ENCODE assay signal across 20 cellular contexts in genomic region chr2:86160156-86160952, GRCh38. TPM values are rescaled to one million over a fixed set of nuclear protein-coding genes. Genes with fewer than 3 reads are reported as not detected.
DNase-seq lines count a peak whose midpoint lies in the region; ATAC-seq, FAIRE-seq and TF ChIP-seq lines count a peak whose summit lies in the region.
"Had no signal": no experiment of that assay in that cellular context is flagged by ENCODE, and none has a peak within 500 bp of the region (broad histone marks: within the 10 kb centered on the region; RNA-seq: fewer than 3 reads in every experiment).

No MANE protein-coding gene starts in this region.

- no peak for FAIRE-seq in HepG2 (lab: Jason Lieb, UNC)
- FAIRE-seq: A204.1, H1, HTR-8/SVneo, RCC 7860 had no signal

- H3K4me1 Mint-ChIP-seq in activated T-cell treated with anti-CD3 and anti-CD28 coated beads, Interleukin-2, amount 50 U/mL, for 24 hours (ENCODE audit: low read depth) = no peaks in the 10 kb centered on the region
- no peaks in the 10 kb centered on the region for H3K4me1 Mint-ChIP-seq in stimulated activated naive B cell treated with anti-CD40 and anti-IgM and Interleukin-4, amounts not matched to agents 10 μg/mL and 1 μg/mL and 100 μg/mL, for 72 hours

- H3K9me3 ChIP-seq in HepG2 (ENCODE audit: low read length) = no peaks in the 10 kb centered on the region
- no peaks in the 10 kb centered on the region for H3K9me3 ChIP-seq in adrenal gland (replicated peaks in 1 of 3)

- H3K27ac ChIP-seq in HepG2 (ENCODE audit: extremely low read length, insufficient read depth, low read length) = no peak overlapping the region
- H3K27ac ChIP-seq in adrenal gland = no peak overlapping the region

- H3K79me2 ChIP-seq in HepG2 (ENCODE audit: insufficient read depth, low read length) = no peaks in the 10 kb centered on the region

- no peak for DNase-seq in activated T-cell treated with anti-CD3 and anti-CD28 coated beads, Interleukin-2, amount 50 U/mL, for 24 hours
- DNase-seq in activated T-cell treated with anti-CD3 and anti-CD28 coated beads for 4 hours (no peak), astrocyte of the hippocampus (ENCODE audit: low read depth, low spot score) (peak; percentile 37), HepG2 (ENCODE audit: low spot score) (no peak), adrenal gland (no peak), NCI-H2107 treated with DMSO at 0.1 percent for 48 hours (lab: John Stamatoyannopoulos, UW; ENCODE audit: unreplicated experiment) (no peak)
- no peak for DNase-seq in stimulated activated naive B cell treated with anti-CD40 and anti-IgM and Interleukin-4, amounts not matched to agents 10 μg/mL and 1 μg/mL and 100 μg/mL, for 72 hours
- no peak for DNase-seq in activated CD4-positive, CD25-positive, alpha-beta regulatory T cell treated with anti-CD3 and anti-CD28 coated beads, Interleukin-2, amount 50 U/mL, for 72 hours
- DNase-seq: CD4-positive, CD25-positive, alpha-beta regulatory T cell; EL; Karpas-422; NCI-H1694 treated with DMSO at 0.1 percent for 48 hours; NCI-H446 treated with DMSO at 0.1 percent for 48 hours; NCI-H526 treated with DMSO at 0.1 percent for 48 hours; OCI-M1 had no signal

- peak overlapping the region; percentile 16 for H3K27ac Mint-ChIP-seq in activated T-cell treated with anti-CD3 and anti-CD28 coated beads, Interleukin-2, amount 50 U/mL, for 24 hours
- peak overlapping the region; percentile 9 for H3K27ac Mint-ChIP-seq in stimulated activated naive B cell treated with anti-CD40 and anti-IgM and Interleukin-4, amounts not matched to agents 10 μg/mL and 1 μg/mL and 100 μg/mL, for 72 hours

- POLR2A ChIA-PET in HepG2 (lab: Yijun Ruan, JAX) = no interaction called here

- over 99% methylated on average over 6 of the region's 6 CpGs for WGBS in HepG2 (ENCODE audit: low lambda C conversion rate)
- WGBS in adrenal gland, 4 donors = 87 to 94% (median 87%) methylated on average over 6 of the region's 6 CpGs

- H3K27me3 Mint-ChIP-seq in activated T-cell treated with anti-CD3 and anti-CD28 coated beads, Interleukin-2, amount 50 U/mL, for 24 hours = no peaks in the 10 kb centered on the region
- no peaks in the 10 kb centered on the region for H3K27me3 Mint-ChIP-seq in stimulated activated naive B cell treated with anti-CD40 and anti-IgM and Interleukin-4, amounts not matched to agents 10 μg/mL and 1 μg/mL and 100 μg/mL, for 72 hours
- H3K27me3 Mint-ChIP-seq: CD4-positive, CD25-positive, alpha-beta regulatory T cell had no signal

- no peaks in the 10 kb centered on the region for H4K20me1 ChIP-seq in HepG2 (ENCODE audit: insufficient read depth, low read length)

- no peak for TF ChIP-seq RAD21 in HepG2 (CRISPR knock-in tag; IDR thresholded peaks at IDR 0.05)

- in situ Hi-C loops in HepG2 (cut with HindIII; ENCODE audit: extremely low pct_ligation_motif_present, low pct_unique_long_range_greater_than_20kb) = no loop called here

- CTCF ChIA-PET in HepG2 (lab: Yijun Ruan, JAX; ENCODE audit: low intra/inter-chr PET ratio, low total read pairs) = no interaction called here

- H3K9me3 Mint-ChIP-seq in activated T-cell treated with anti-CD3 and anti-CD28 coated beads, Interleukin-2, amount 50 U/mL, for 24 hours = no peaks in the 10 kb centered on the region
- no peaks in the 10 kb centered on the region for H3K9me3 Mint-ChIP-seq in stimulated activated naive B cell treated with anti-CD40 and anti-IgM and Interleukin-4, amounts not matched to agents 10 μg/mL and 1 μg/mL and 100 μg/mL, for 72 hours
- H3K9me3 Mint-ChIP-seq: CD4-positive, CD25-positive, alpha-beta regulatory T cell had no signal

- H3K4me3 Mint-ChIP-seq in activated T-cell treated with anti-CD3 and anti-CD28 coated beads, Interleukin-2, amount 50 U/mL, for 24 hours = no peak overlapping the region
- H3K4me3 Mint-ChIP-seq in stimulated activated naive B cell treated with anti-CD40 and anti-IgM and Interleukin-4, amounts not matched to agents 10 μg/mL and 1 μg/mL and 100 μg/mL, for 72 hours = no peak overlapping the region
- H3K4me3 Mint-ChIP-seq: CD4-positive, CD25-positive, alpha-beta regulatory T cell had no signal

- no peaks in the 10 kb centered on the region for H3K4me1 ChIP-seq in HepG2 (ENCODE audit: insufficient read depth, low read length)
- H3K4me1 ChIP-seq in adrenal gland (replicated peaks in 1 of 2) = peaks cover 0 to 4% of the 10 kb centered on the region in 2 donors

- no peak overlapping the region for H3K4me2 ChIP-seq in HepG2 (ENCODE audit: low read depth, low read length)

- TF ChIP-seq CTCF in HepG2 (CRISPR knock-in tag; IDR thresholded peaks at IDR 0.05) = no peak
- no peak for TF ChIP-seq CTCF in adrenal gland (IDR thresholded peaks at IDR 0.05)

- H3K36me3 Mint-ChIP-seq in activated T-cell treated with anti-CD3 and anti-CD28 coated beads, Interleukin-2, amount 50 U/mL, for 24 hours (ENCODE audit: low read depth) = peaks cover 91% of the 10 kb centered on the region
- H3K36me3 Mint-ChIP-seq in stimulated activated naive B cell treated with anti-CD40 and anti-IgM and Interleukin-4, amounts not matched to agents 10 μg/mL and 1 μg/mL and 100 μg/mL, for 72 hours = peaks cover 28 to 48% of the 10 kb centered on the region in 2 donors

- TF ChIP-seq EP300 in HepG2 (IDR thresholded peaks at IDR 0.05; ENCODE audit: low read depth in 2 of 2, low read length in 2 of 2) (no peak), HepG2 (CRISPR knock-in tag; IDR thresholded peaks at IDR 0.05; ENCODE audit: borderline replicate concordance) (no peak)

- no peak overlapping the region for H3K9ac ChIP-seq in HepG2 (ENCODE audit: insufficient read depth, low read depth, low read length)

- peaks cover 32 to 81% of the 10 kb centered on the region in 2 experiments for H3K36me3 ChIP-seq in HepG2 (replicated peaks in 1 of 2; ENCODE audit: control insufficient read depth in 1 of 2, insufficient read depth in 2 of 2, low read length in 2 of 2)
- H3K36me3 ChIP-seq in adrenal gland (replicated peaks in 1 of 2) = peaks cover 0 to 91% of the 10 kb centered on the region in 2 donors

- BruUV-seq in HepG2 (replicated peaks; lab: Mats Ljungman, UMichigan) = no TSS peak

- intact Hi-C loops in HepG2 (cut with micrococcal nuclease; ENCODE audit: unreplicated experiment) = no loop called here
- intact Hi-C loops in adrenal gland (cut with DNase I) = no loop called here

- H2AFZ ChIP-seq in HepG2 (ENCODE audit: low read length) = no peak overlapping the region

- no peak overlapping the region for H3K4me3 ChIP-seq in HepG2 (replicated peaks in 1 of 3; ENCODE audit: insufficient read depth in 1 of 3, low read depth in 2 of 3, low read length in 3 of 3)
- H3K4me3 ChIP-seq in adrenal gland = no peak overlapping the region

- TF ChIP-seq POLR2A in HepG2 (IDR thresholded peaks at IDR 0.05; ENCODE audit: insufficient read depth in 1 of 2, low read depth in 2 of 2, low read length in 2 of 2) (no peak), adrenal gland (IDR thresholded peaks at IDR 0.05) (no peak)

- H3K27me3 ChIP-seq in HepG2 (ENCODE audit: control insufficient read depth in 1 of 2, insufficient read depth in 2 of 2, low read length in 2 of 2) (no peaks in the 10 kb centered on the region), adrenal gland (no peaks in the 10 kb centered on the region)

- no peak for ATAC-seq in HepG2
- no peak for ATAC-seq in stimulated activated naive B cell treated with anti-CD40 and anti-IgM and Interleukin-4, amounts not matched to agents 10 μg/mL and 1 μg/mL and 100 μg/mL, for 72 hours (replicated peaks)
- ATAC-seq: HCT116 had no signal

RNA-seq across cellular contexts. Expression of gene IMMT, which starts 34.9 kb away (rescaled TPM):
- total RNA-seq in HepG2 (2016; rRNA removed; fragmentation: Illumina TruSeq; extraction: Trizol) = 119 and 174 TPM in 2 replicates
- 15.3 and 18.4 TPM in 2 replicates for total RNA-seq in HepG2 (2016; cell fraction: cytosol; rRNA removed; fragmentation: Illumina TruSeq; extraction: Trizol; ENCODE audit: low read depth)
- total RNA-seq in HepG2 (2016; cell fraction: insoluble cytoplasmic fraction; rRNA removed; fragmentation: Illumina TruSeq; extraction: Trizol) = 120 and 173 TPM in 2 replicates
- 33.8 and 38.5 TPM in 2 replicates for total RNA-seq in HepG2 (2016; cell fraction: membrane; rRNA removed; fragmentation: Illumina TruSeq; extraction: Trizol)
- 77.7 and 86.2 TPM in 2 replicates for total RNA-seq in HepG2 (2016; cell fraction: nucleus; rRNA removed; fragmentation: Illumina TruSeq; extraction: Trizol)
- polyA plus RNA-seq in HepG2 (2011; rRNA removed) = 52.3 and 63.5 TPM in 2 replicates
- 44.9 and 51.8 TPM in 2 replicates for polyA plus RNA-seq in HepG2 (2011; cell fraction: cytosol; rRNA removed)
- 33.6 and 36.1 TPM in 2 replicates for polyA plus RNA-seq in HepG2 (2011; cell fraction: nucleus; rRNA removed)
- polyA plus RNA-seq in HepG2 (2012) = 82.6 and 99.8 TPM in 2 replicates
- 12.7 and 14.4 TPM in 2 replicates for polyA plus RNA-seq in HepG2 (2016; cell fraction: cytosol; fragmentation: Illumina TruSeq; extraction: Trizol; ENCODE audit: low read depth)
- polyA plus RNA-seq in HepG2 (2016; cell fraction: insoluble cytoplasmic fraction; fragmentation: Illumina TruSeq; extraction: Trizol; ENCODE audit: low read depth) = 192 and 195 TPM in 2 replicates
- 23.3 and 29.6 TPM in 2 replicates for polyA plus RNA-seq in HepG2 (2016; cell fraction: membrane; fragmentation: Illumina TruSeq; extraction: Trizol; ENCODE audit: low read depth)
- polyA plus RNA-seq in HepG2 (2016; cell fraction: nucleus; fragmentation: Illumina TruSeq; extraction: Trizol; ENCODE audit: insufficient read depth, low read depth) = 110 TPM in 2 replicates
- 58.1 and 76.7 TPM in 2 replicates for polyA minus RNA-seq in HepG2 (2011; rRNA and poly(A)+ RNA removed; ENCODE audit: low replicate concordance)
- polyA minus RNA-seq in HepG2 (2011; cell fraction: cytosol; rRNA and poly(A)+ RNA removed) = 66.1 and 82.3 TPM in 2 replicates
- polyA minus RNA-seq in HepG2 (2011; cell fraction: nucleus; rRNA and poly(A)+ RNA removed) = 88.0 and 90.4 TPM in 2 replicates
- 100 to 1,000 TPM in 6 of 8 donors, 10 to 100 TPM in 2; 94.6 to 161 (median 130) TPM for total RNA-seq in adrenal gland
- 100 to 1,000 TPM in 1 of 3 donors, 10 to 100 TPM in 2; 32.2 to 192 (median 41.4) TPM for polyA plus RNA-seq in adrenal gland

RNA-seq across cellular contexts. Expression of gene MRPL35, which starts 38.9 kb away (rescaled TPM):
- total RNA-seq in HepG2 (2016; rRNA removed; fragmentation: Illumina TruSeq; extraction: Trizol) (97.1 and 152 TPM in 2 replicates), adrenal gland (10 to 100 TPM; 33.3 to 43.4 (median 41.9) TPM)
- 25.4 and 27.6 TPM in 2 replicates for total RNA-seq in HepG2 (2016; cell fraction: cytosol; rRNA removed; fragmentation: Illumina TruSeq; extraction: Trizol; ENCODE audit: low read depth)
- total RNA-seq in HepG2 (2016; cell fraction: insoluble cytoplasmic fraction; rRNA removed; fragmentation: Illumina TruSeq; extraction: Trizol) = 97.8 and 161 TPM in 2 replicates
- 21.6 and 28.9 TPM in 2 replicates for total RNA-seq in HepG2 (2016; cell fraction: membrane; rRNA removed; fragmentation: Illumina TruSeq; extraction: Trizol)
- total RNA-seq in HepG2 (2016; cell fraction: nucleus; rRNA removed; fragmentation: Illumina TruSeq; extraction: Trizol) = 35.9 and 40.2 TPM in 2 replicates
- polyA plus RNA-seq in HepG2 (2011; rRNA removed) (80.5 and 86.1 TPM in 2 replicates), adrenal gland (100 to 1,000 TPM in 1 of 3 donors, 10 to 100 TPM in 2; 27.6 to 104 (median 32.9) TPM)
- 62.3 and 68.7 TPM in 2 replicates for polyA plus RNA-seq in HepG2 (2011; cell fraction: cytosol; rRNA removed)
- polyA plus RNA-seq in HepG2 (2011; cell fraction: nucleus; rRNA removed) = 40.2 and 46.3 TPM in 2 replicates
- polyA plus RNA-seq in HepG2 (2012) = 31.5 and 48.9 TPM in 2 replicates
- polyA plus RNA-seq in HepG2 (2016; cell fraction: cytosol; fragmentation: Illumina TruSeq; extraction: Trizol; ENCODE audit: low read depth) = 21.8 and 23.1 TPM in 2 replicates
- 148 and 150 TPM in 2 replicates for polyA plus RNA-seq in HepG2 (2016; cell fraction: insoluble cytoplasmic fraction; fragmentation: Illumina TruSeq; extraction: Trizol; ENCODE audit: low read depth)
- 17.2 and 19.6 TPM in 2 replicates for polyA plus RNA-seq in HepG2 (2016; cell fraction: membrane; fragmentation: Illumina TruSeq; extraction: Trizol; ENCODE audit: low read depth)
- 55.3 and 64.5 TPM in 2 replicates for polyA plus RNA-seq in HepG2 (2016; cell fraction: nucleus; fragmentation: Illumina TruSeq; extraction: Trizol; ENCODE audit: insufficient read depth, low read depth)
- 143 and 152 TPM in 2 replicates for polyA minus RNA-seq in HepG2 (2011; rRNA and poly(A)+ RNA removed; ENCODE audit: low replicate concordance)
- polyA minus RNA-seq in HepG2 (2011; cell fraction: cytosol; rRNA and poly(A)+ RNA removed) = 21.9 and 30.4 TPM in 2 replicates
- 27.9 and 35.1 TPM in 2 replicates for polyA minus RNA-seq in HepG2 (2011; cell fraction: nucleus; rRNA and poly(A)+ RNA removed)

RNA-seq across cellular contexts. Expression of gene PTCD3, which starts 54.3 kb away (rescaled TPM):
- total RNA-seq in HepG2 (2016; rRNA removed; fragmentation: Illumina TruSeq; extraction: Trizol) (309 and 342 TPM in 2 replicates), adrenal gland (100 to 1,000 TPM in 5 of 8 donors, 10 to 100 TPM in 3; 41.7 to 332 (median 112) TPM)
- 71.6 and 79.2 TPM in 2 replicates for total RNA-seq in HepG2 (2016; cell fraction: cytosol; rRNA removed; fragmentation: Illumina TruSeq; extraction: Trizol; ENCODE audit: low read depth)
- 310 TPM in 2 replicates for total RNA-seq in HepG2 (2016; cell fraction: insoluble cytoplasmic fraction; rRNA removed; fragmentation: Illumina TruSeq; extraction: Trizol)
- total RNA-seq in HepG2 (2016; cell fraction: membrane; rRNA removed; fragmentation: Illumina TruSeq; extraction: Trizol) = 58.3 and 77.0 TPM in 2 replicates
- total RNA-seq in HepG2 (2016; cell fraction: nucleus; rRNA removed; fragmentation: Illumina TruSeq; extraction: Trizol) = 445 and 480 TPM in 2 replicates
- polyA plus RNA-seq in HepG2 (2011; rRNA removed) (98.5 and 124 TPM in 2 replicates), adrenal gland (100 to 1,000 TPM in 1 of 3 donors, 10 to 100 TPM in 2; 34.8 to 120 (median 47.4) TPM)
- polyA plus RNA-seq in HepG2 (2011; cell fraction: cytosol; rRNA removed) = 24.5 and 34.9 TPM in 2 replicates
- 236 and 278 TPM in 2 replicates for polyA plus RNA-seq in HepG2 (2011; cell fraction: nucleus; rRNA removed)
- polyA plus RNA-seq in HepG2 (2012) = 66.3 and 99.3 TPM in 2 replicates
- 8.5 and 10.5 TPM in 2 replicates for polyA plus RNA-seq in HepG2 (2016; cell fraction: cytosol; fragmentation: Illumina TruSeq; extraction: Trizol; ENCODE audit: low read depth)
- polyA plus RNA-seq in HepG2 (2016; cell fraction: insoluble cytoplasmic fraction; fragmentation: Illumina TruSeq; extraction: Trizol; ENCODE audit: low read depth) = 166 and 170 TPM in 2 replicates
- polyA plus RNA-seq in HepG2 (2016; cell fraction: membrane; fragmentation: Illumina TruSeq; extraction: Trizol; ENCODE audit: low read depth) = 10.8 and 14.6 TPM in 2 replicates
- 350 and 370 TPM in 2 replicates for polyA plus RNA-seq in HepG2 (2016; cell fraction: nucleus; fragmentation: Illumina TruSeq; extraction: Trizol; ENCODE audit: insufficient read depth, low read depth)
- 87.7 and 177 TPM in 2 replicates for polyA minus RNA-seq in HepG2 (2011; rRNA and poly(A)+ RNA removed; ENCODE audit: low replicate concordance)
- 91.6 and 159 TPM in 2 replicates for polyA minus RNA-seq in HepG2 (2011; cell fraction: cytosol; rRNA and poly(A)+ RNA removed)
- 941 and 2,119 TPM in 2 replicates for polyA minus RNA-seq in HepG2 (2011; cell fraction: nucleus; rRNA and poly(A)+ RNA removed)

RNA-seq across cellular contexts. Expression of gene POLR1A, which starts 54.7 kb away (rescaled TPM):
- total RNA-seq in HepG2 (2016; rRNA removed; fragmentation: Illumina TruSeq; extraction: Trizol) (39.9 and 61.1 TPM in 2 replicates), adrenal gland (10 to 100 TPM; 11.8 to 50.1 (median 29.4) TPM)
- 4.1 and 4.4 TPM in 2 replicates for total RNA-seq in HepG2 (2016; cell fraction: cytosol; rRNA removed; fragmentation: Illumina TruSeq; extraction: Trizol; ENCODE audit: low read depth)
- 41.0 and 46.9 TPM in 2 replicates for total RNA-seq in HepG2 (2016; cell fraction: insoluble cytoplasmic fraction; rRNA removed; fragmentation: Illumina TruSeq; extraction: Trizol)
- total RNA-seq in HepG2 (2016; cell fraction: membrane; rRNA removed; fragmentation: Illumina TruSeq; extraction: Trizol) = 11.5 and 14.0 TPM in 2 replicates
- total RNA-seq in HepG2 (2016; cell fraction: nucleus; rRNA removed; fragmentation: Illumina TruSeq; extraction: Trizol) = 44.7 and 47.5 TPM in 2 replicates
- polyA plus RNA-seq in HepG2 (2011; rRNA removed) (6.5 and 7.2 TPM in 2 replicates), adrenal gland (10 to 100 TPM in 1 of 3 donors, 1 to 10 TPM in 2; 4.6 to 15.4 (median 6.8) TPM)
- polyA plus RNA-seq in HepG2 (2011; cell fraction: cytosol; rRNA removed) = 4.2 and 4.6 TPM in 2 replicates
- 13.7 and 16.1 TPM in 2 replicates for polyA plus RNA-seq in HepG2 (2011; cell fraction: nucleus; rRNA removed)
- 13.5 and 22.6 TPM in 2 replicates for polyA plus RNA-seq in HepG2 (2012)
- polyA plus RNA-seq in HepG2 (2016; cell fraction: cytosol; fragmentation: Illumina TruSeq; extraction: Trizol; ENCODE audit: low read depth) = 1.0 TPM in 2 replicates
- polyA plus RNA-seq in HepG2 (2016; cell fraction: insoluble cytoplasmic fraction; fragmentation: Illumina TruSeq; extraction: Trizol; ENCODE audit: low read depth) = 14.6 and 20.3 TPM in 2 replicates
- 2.5 and 3.0 TPM in 2 replicates for polyA plus RNA-seq in HepG2 (2016; cell fraction: membrane; fragmentation: Illumina TruSeq; extraction: Trizol; ENCODE audit: low read depth)
- 26.2 and 30.4 TPM in 2 replicates for polyA plus RNA-seq in HepG2 (2016; cell fraction: nucleus; fragmentation: Illumina TruSeq; extraction: Trizol; ENCODE audit: insufficient read depth, low read depth)
- 21.9 and 31.1 TPM in 2 replicates for polyA minus RNA-seq in HepG2 (2011; rRNA and poly(A)+ RNA removed; ENCODE audit: low replicate concordance)
- 18.7 and 22.5 TPM in 2 replicates for polyA minus RNA-seq in HepG2 (2011; cell fraction: cytosol; rRNA and poly(A)+ RNA removed)
- 50.6 and 72.4 TPM in 2 replicates for polyA minus RNA-seq in HepG2 (2011; cell fraction: nucleus; rRNA and poly(A)+ RNA removed)
